ENCODE assay signal across 9 cellular contexts in genomic region chr11:114258696-114259095, GRCh38. TPM values are rescaled to one million over a fixed set of nuclear protein-coding genes. Genes with fewer than 3 reads are reported as not detected.
DNase-seq lines count a peak whose midpoint lies in the region; ATAC-seq and TF ChIP-seq lines count a peak whose summit lies in the region.
"Had no signal": no experiment of that assay in that cellular context is flagged by ENCODE, and none has a peak within 500 bp of the region (broad histone marks: within the 10 kb centered on the region; RNA-seq: fewer than 3 reads in every experiment).

No MANE protein-coding gene starts in this region.

- TF ChIP-seq EP300 in tibial nerve (IDR thresholded peaks at IDR 0.05) = peak in 1 of 2 donors; percentile 3

- TF ChIP-seq CTCF in activated CD8-positive, alpha-beta T cell treated with anti-CD3 and anti-CD28 coated beads for 36 hours (IDR thresholded peaks at IDR 0.05) = no peak
- TF ChIP-seq CTCF in ascending aorta (IDR thresholded peaks at IDR 0.05) (no peak), tibial nerve (IDR thresholded peaks at IDR 0.05) (no peak)

- peak overlapping the region in 1 of 2 donors; percentile 30 for H3K4me3 ChIP-seq in ascending aorta
- peak overlapping the region in 1 of 2 donors; percentile 41 for H3K4me3 ChIP-seq in muscle layer of duodenum (ENCODE audit: low read depth in 1 of 2, low read length in 2 of 2)
- peak overlapping the region in 1 of 4 donors; percentile 39 for H3K4me3 ChIP-seq in tibial nerve

- H3K27ac ChIP-seq in ascending aorta = peak overlapping the region; percentile 77 to 88
- peak overlapping the region; percentile 24 for H3K27ac ChIP-seq in muscle layer of duodenum (ENCODE audit: low read length)
- peak overlapping the region; percentile 76 to 91 (median 82) for H3K27ac ChIP-seq in tibial nerve

- WGBS in tibial nerve, 2 donors = 74 to 79% methylated on average over 7 of the region's 7 CpGs

- peaks cover 24% of the 10 kb centered on the region for H3K4me1 Mint-ChIP-seq in activated CD8-positive, alpha-beta T cell treated with anti-CD3 and anti-CD28 coated beads, Interleukin-2, amount 10 ng/mL, durations not matched to agents 7 days and 5 days (ENCODE audit: low read depth)
- H3K4me1 Mint-ChIP-seq in activated CD8-positive, alpha-beta T cell treated with anti-CD3 and anti-CD28 coated beads for 36 hours (ENCODE audit: low read depth) = no peaks in the 10 kb centered on the region

- H3K9me3 Mint-ChIP-seq in activated CD8-positive, alpha-beta T cell treated with anti-CD3 and anti-CD28 coated beads, Interleukin-2, amount 10 ng/mL, durations not matched to agents 7 days and 5 days (ENCODE audit: insufficient read depth) = no peaks in the 10 kb centered on the region
- no peaks in the 10 kb centered on the region for H3K9me3 Mint-ChIP-seq in activated CD8-positive, alpha-beta T cell treated with anti-CD3 and anti-CD28 coated beads for 36 hours

- H3K27me3 ChIP-seq in ascending aorta = no peaks in the 10 kb centered on the region
- peaks cover 4% of the 10 kb centered on the region for H3K27me3 ChIP-seq in muscle layer of duodenum (ENCODE audit: low read depth, low read length)
- H3K27me3 ChIP-seq in tibial nerve = no peaks in the 10 kb centered on the region

- H3K36me3 Mint-ChIP-seq in activated CD8-positive, alpha-beta T cell treated with anti-CD3 and anti-CD28 coated beads, Interleukin-2, amount 10 ng/mL, durations not matched to agents 7 days and 5 days (ENCODE audit: low read depth) = no peaks in the 10 kb centered on the region
- H3K36me3 Mint-ChIP-seq in activated CD8-positive, alpha-beta T cell treated with anti-CD3 and anti-CD28 coated beads for 36 hours (ENCODE audit: low read depth) = no peaks in the 10 kb centered on the region

- no peaks in the 10 kb centered on the region for H3K27me3 Mint-ChIP-seq in activated CD8-positive, alpha-beta T cell treated with anti-CD3 and anti-CD28 coated beads, Interleukin-2, amount 10 ng/mL, durations not matched to agents 7 days and 5 days (ENCODE audit: low read depth)
- no peaks in the 10 kb centered on the region for H3K27me3 Mint-ChIP-seq in activated CD8-positive, alpha-beta T cell treated with anti-CD3 and anti-CD28 coated beads for 36 hours

- POLR2A ChIA-PET in activated CD8-positive, alpha-beta T cell treated with anti-CD3 and anti-CD28 coated beads, Interleukin-2, amount 10 ng/mL, durations not matched to agents 7 days and 5 days (lab: Charles Lee) = no interaction called here
- POLR2A ChIA-PET in activated CD8-positive, alpha-beta T cell treated with anti-CD3 and anti-CD28 coated beads for 36 hours (lab: Charles Lee) = no interaction called here

- no peak overlapping the region for H3K4me3 Mint-ChIP-seq in activated CD8-positive, alpha-beta T cell treated with anti-CD3 and anti-CD28 coated beads, Interleukin-2, amount 10 ng/mL, durations not matched to agents 7 days and 5 days
- H3K4me3 Mint-ChIP-seq in activated CD8-positive, alpha-beta T cell treated with anti-CD3 and anti-CD28 coated beads for 36 hours = no peak overlapping the region

- no peak for TF ChIP-seq POLR2A in tibial nerve (IDR thresholded peaks at IDR 0.05)

- H3K9me3 ChIP-seq in ascending aorta (no peaks in the 10 kb centered on the region), muscle layer of duodenum (ENCODE audit: control insufficient read depth in 1 of 2, low read length in 2 of 2) (no peaks in the 10 kb centered on the region), tibial nerve (no peaks in the 10 kb centered on the region)

- H3K27ac Mint-ChIP-seq in activated CD8-positive, alpha-beta T cell treated with anti-CD3 and anti-CD28 coated beads, Interleukin-2, amount 10 ng/mL, durations not matched to agents 7 days and 5 days = peak overlapping the region; percentile 73
- no peak overlapping the region for H3K27ac Mint-ChIP-seq in activated CD8-positive, alpha-beta T cell treated with anti-CD3 and anti-CD28 coated beads for 36 hours

- H3K4me1 ChIP-seq in ascending aorta (peaks cover 24 to 47% of the 10 kb centered on the region in 2 donors), muscle layer of duodenum (ENCODE audit: control insufficient read depth in 1 of 2, insufficient read depth in 2 of 2, low read length in 2 of 2) (peaks cover 14 to 28% of the 10 kb centered on the region in 2 donors), tibial nerve (peaks cover 0 to 78% (median 42%) of the 10 kb centered on the region in 4 donors)

- H3K36me3 ChIP-seq in ascending aorta (peaks cover 22 to 37% of the 10 kb centered on the region in 2 donors), muscle layer of duodenum (ENCODE audit: control insufficient read depth in 1 of 2, insufficient read depth in 2 of 2, low read length in 2 of 2) (peaks cover 0 to 8% of the 10 kb centered on the region in 2 donors), tibial nerve (peaks cover 0 to 21% (median 0%) of the 10 kb centered on the region in 3 donors)

- ATAC-seq in activated CD8-positive, alpha-beta T cell treated with anti-CD3 and anti-CD28 coated beads, Interleukin-2, amount 10 ng/mL, durations not matched to agents 7 days and 5 days = no peak
- ATAC-seq in activated CD8-positive, alpha-beta T cell treated with anti-CD3 and anti-CD28 coated beads for 36 hours = no peak

- CTCF ChIA-PET in activated CD8-positive, alpha-beta T cell treated with anti-CD3 and anti-CD28 coated beads, Interleukin-2, amount 10 ng/mL, durations not matched to agents 7 days and 5 days (lab: Charles Lee) = interaction anchor here (1.3 to 9.2 kb wide), 7 partner anchors 79 to 362 kb away, joined by 3 to 178 read pairs (median 88); no protein-coding TSS in a partner anchor
- CTCF ChIA-PET in activated CD8-positive, alpha-beta T cell treated with anti-CD3 and anti-CD28 coated beads for 36 hours (lab: Charles Lee) = interaction anchor here (1.2 to 11.6 kb wide), 5 partner anchors 9 to 362 kb away, joined by 3 to 210 read pairs (median 120); no protein-coding TSS in a partner anchor

- DNase-seq in activated CD8-positive, alpha-beta T cell treated with anti-CD3 and anti-CD28 coated beads, Interleukin-2, amount 10 ng/mL, durations not matched to agents 7 days and 5 days = no peak
- no peak for DNase-seq in activated CD8-positive, alpha-beta T cell treated with anti-CD3 and anti-CD28 coated beads for 36 hours
- DNase-seq in ascending aorta (ENCODE audit: low spot score in 2 of 2) (no peak), tibial nerve (ENCODE audit: low spot score in 2 of 2) (no peak), AG20443 (ENCODE audit: low spot score) (no peak), T-helper 9 cell (no peak), COLO668 (lab: John Stamatoyannopoulos, UW; ENCODE audit: unreplicated experiment) (no peak)
- DNase-seq: NCI-H1694 had no signal

- intact Hi-C loops in activated CD8-positive, alpha-beta T cell treated with anti-CD3 and anti-CD28 coated beads for 36 hours (cut with micrococcal nuclease) = no loop called here
- intact Hi-C loops in ascending aorta (cut with DNase I) = loop anchor here (5.0 kb wide), 1 partner anchor 76 kb away; no protein-coding TSS in a partner anchor

RNA-seq across cellular contexts. Expression of gene NNMT, which starts 37.5 kb away (rescaled TPM):
- total RNA-seq in activated CD8-positive, alpha-beta T cell treated with anti-CD3 and anti-CD28 coated beads, Interleukin-2, amount 10 ng/mL, durations not matched to agents 7 days and 5 days = not detected
- not detected for total RNA-seq in activated CD8-positive, alpha-beta T cell treated with anti-CD3 and anti-CD28 coated beads for 36 hours
- total RNA-seq in ascending aorta (1,040 TPM), tibial nerve (1,000 to 10,000 TPM in 1 of 4 donors, 100 to 1,000 TPM in 3; 520 to 1,803 (median 896) TPM)

Comparison
In these comparisons a context has a peak if more than half of its experiments do, and no peak if none do; other contexts are left out.
1. H3K27ac ChIP-seq: peak in every context shown above with its lines; median percentile 82 in ascending aorta; 82 in tibial nerve; 24 in muscle layer of duodenum.
2. RNA of gene NNMT, which starts 37.5 kb away (total RNA-seq): 1,040 TPM in ascending aorta (single experiment) and 520 to 1,803 TPM in tibial nerve; not detected in activated CD8-positive, alpha-beta T cell treated with anti-CD3 and anti-CD28 coated beads, Interleukin-2, amount 10 ng/mL, durations not matched to agents 7 days and 5 days and not detected in activated CD8-positive, alpha-beta T cell treated with anti-CD3 and anti-CD28 coated beads for 36 hours; every median in the first group is over 100 times any median in the second.